24 cellular contexts compared by ENCODE assay signal in genomic region chr1:207695943-207696342, GRCh38. TPM values are rescaled to one million over a fixed set of nuclear protein-coding genes. Genes with fewer than 3 reads are reported as not detected.
"Had no signal": no experiment of that assay in that cellular context is flagged by ENCODE, and none has a peak within 500 bp of the region (broad histone marks: within the 10 kb centered on the region; RNA-seq: fewer than 3 reads in every experiment).

No MANE protein-coding gene starts in this region.

- DNase-seq: dermis blood vessel endothelial cell; esophagus squamous epithelium; foreskin fibroblast; kidney glomerular epithelial cell; mesendoderm; natural killer cell; nucleus accumbens; ovary; sigmoid colon; stimulated activated CD4-positive, alpha-beta T cell treated with anti-CD3 and anti-CD28 coated beads, Interleukin-2, amount 100 ng/mL, for 24 hours; stimulated activated CD4-positive, alpha-beta T cell treated with anti-CD3 and anti-CD28 coated beads, Interleukin-4, amount 100 ng/mL, for 4 hours; stimulated activated naive B cell treated with anti-CD40 and anti-IgM and Interleukin-4, amounts not matched to agents 10 μg/mL and 1 μg/mL and 100 μg/mL, for 72 hours; stimulated activated naive CD8-positive, alpha-beta T cell treated with anti-CD3 and anti-CD28 coated beads, Interleukin-15, amount 100 ng/mL, for 72 hours; testis; upper lobe of right lung had no signal

- H3K9me3 ChIP-seq: esophagus squamous epithelium, gastroesophageal sphincter, ovary, right atrium auricular region, sigmoid colon, testis, tibial nerve, upper lobe of right lung, vagina had no signal

- H3K4me1 Mint-ChIP-seq: natural killer cell; neural crest cell; stimulated activated naive B cell treated with anti-CD40 and anti-IgM and Interleukin-4, amounts not matched to agents 10 μg/mL and 1 μg/mL and 100 μg/mL, for 72 hours; stimulated activated naive CD8-positive, alpha-beta T cell treated with anti-CD3 and anti-CD28 coated beads, Interleukin-15, amount 100 ng/mL, for 72 hours had no signal

- H3K27me3 ChIP-seq: gastroesophageal sphincter, ovary, right atrium auricular region, sigmoid colon, testis, upper lobe of right lung, vagina had no signal

- H3K9me3 Mint-ChIP-seq: natural killer cell; neural crest cell; stimulated activated naive B cell treated with anti-CD40 and anti-IgM and Interleukin-4, amounts not matched to agents 10 μg/mL and 1 μg/mL and 100 μg/mL, for 72 hours; stimulated activated naive CD8-positive, alpha-beta T cell treated with anti-CD3 and anti-CD28 coated beads, Interleukin-15, amount 100 ng/mL, for 72 hours had no signal

- H3K4me3 Mint-ChIP-seq: natural killer cell; neural crest cell; stimulated activated naive B cell treated with anti-CD40 and anti-IgM and Interleukin-4, amounts not matched to agents 10 μg/mL and 1 μg/mL and 100 μg/mL, for 72 hours; stimulated activated naive CD8-positive, alpha-beta T cell treated with anti-CD3 and anti-CD28 coated beads, Interleukin-15, amount 100 ng/mL, for 72 hours had no signal

- H3K4me3 ChIP-seq: esophagus squamous epithelium, gastroesophageal sphincter, ovary, right atrium auricular region, sigmoid colon, skin epidermis, testis, tibial nerve, upper lobe of right lung, vagina had no signal

- FAIRE-seq: islet of Langerhans had no signal

- H3K36me3 ChIP-seq: esophagus squamous epithelium, gastroesophageal sphincter, ovary, right atrium auricular region, sigmoid colon, tibial nerve, upper lobe of right lung, vagina had no signal

- H3K4me1 ChIP-seq: esophagus squamous epithelium, gastroesophageal sphincter, right atrium auricular region, sigmoid colon, testis, tibial nerve, upper lobe of right lung, vagina had no signal

- H3K27ac ChIP-seq: esophagus squamous epithelium, gastroesophageal sphincter, ovary, right atrium auricular region, sigmoid colon, skin epidermis, testis, tibial nerve, upper lobe of right lung, vagina had no signal

- H3K27ac Mint-ChIP-seq: natural killer cell; stimulated activated naive B cell treated with anti-CD40 and anti-IgM and Interleukin-4, amounts not matched to agents 10 μg/mL and 1 μg/mL and 100 μg/mL, for 72 hours; stimulated activated naive CD8-positive, alpha-beta T cell treated with anti-CD3 and anti-CD28 coated beads, Interleukin-15, amount 100 ng/mL, for 72 hours had no signal

- ATAC-seq: gastroesophageal sphincter; natural killer cell; stimulated activated naive B cell treated with anti-CD40 and anti-IgM and Interleukin-4, amounts not matched to agents 10 μg/mL and 1 μg/mL and 100 μg/mL, for 72 hours; stimulated activated naive CD8-positive, alpha-beta T cell treated with anti-CD3 and anti-CD28 coated beads, Interleukin-15, amount 100 ng/mL, for 72 hours; upper lobe of right lung had no signal

- H3K36me3 Mint-ChIP-seq: natural killer cell; stimulated activated naive B cell treated with anti-CD40 and anti-IgM and Interleukin-4, amounts not matched to agents 10 μg/mL and 1 μg/mL and 100 μg/mL, for 72 hours had no signal

RNA-seq across cellular contexts. Expression of gene CR1L, which starts 51.0 kb away (rescaled TPM):
- total RNA-seq: dermis blood vessel endothelial cell, epithelial cell of proximal tubule, esophagus squamous epithelium, gastroesophageal sphincter, lung microvascular endothelial cell, neural crest cell, right atrium auricular region, sigmoid colon, testis, upper lobe of right lung, vagina had no signal
- polyA plus RNA-seq: ovary had no signal
